Comparison of ENCODE assay signal across 1 cellular context in genomic region chr1:54559771-54560231, GRCh38.
TF ChIP-seq lines count a peak whose summit lies in the region.

No MANE protein-coding gene starts in this region.

TF ChIP-seq in HepG2, 621 proteins besides CTCF, POLR2A, EP300 and RAD21 (continued from another document):
- TF ChIP-seq PRDM15 (CRISPR knock-in tag; IDR thresholded peaks at IDR 0.05) (no peak), HOXA9 (CRISPR knock-in tag; IDR thresholded peaks at IDR 0.05; ENCODE audit: borderline replicate concordance) (no peak), NFE2L2 (IDR thresholded peaks at IDR 0.05; ENCODE audit: low read length) (no peak), ZNF597 (CRISPR knock-in tag; IDR thresholded peaks at IDR 0.05) (no peak), ZNF503 (CRISPR knock-in tag; IDR thresholded peaks at IDR 0.05) (no peak), ZNF619 (CRISPR knock-in tag; IDR thresholded peaks at IDR 0.05) (no peak)
